ENCODE assay signal across 11 cellular contexts in genomic region chrX:151722241-151722846, GRCh38. TPM values are rescaled to one million over a fixed set of nuclear protein-coding genes. Genes with fewer than 3 reads are reported as not detected.
DNase-seq lines count a peak whose midpoint lies in the region; ATAC-seq and TF ChIP-seq lines count a peak whose summit lies in the region.
"Had no signal": no experiment of that assay in that cellular context is flagged by ENCODE, and none has a peak within 500 bp of the region (broad histone marks: within the 10 kb centered on the region; RNA-seq: fewer than 3 reads in every experiment).

No MANE protein-coding gene starts in this region.

- H3K4me1 Mint-ChIP-seq in endothelial cell (ENCODE audit: unreplicated experiment) (peaks cover 15% of the 10 kb centered on the region), nephron progenitor cell (peaks cover 5% of the 10 kb centered on the region)

- no peak overlapping the region for H3K27ac Mint-ChIP-seq in endothelial cell (ENCODE audit: unreplicated experiment)
- no peak overlapping the region for H3K27ac Mint-ChIP-seq in nephron progenitor cell

- no peak for ATAC-seq in HG02970 (IDR thresholded peaks at IDR 0.05; ENCODE audit: low FRiP score, unreplicated experiment)

- H3K9me3 Mint-ChIP-seq in endothelial cell (ENCODE audit: unreplicated experiment) = no peaks in the 10 kb centered on the region
- peaks cover 61% of the 10 kb centered on the region for H3K9me3 Mint-ChIP-seq in nephron progenitor cell

- DNase-seq in D341Med (ENCODE audit: low spot score) = peak; percentile 38
- peak; percentile 13 for DNase-seq in HT1080 (ENCODE audit: low read depth)
- DNase-seq in endothelial cell (ENCODE audit: low spot score) = peak; percentile 64
- DNase-seq in nephron progenitor cell = peak; percentile 62
- DNase-seq in effector CD8-positive, alpha-beta T cell (lab: John Stamatoyannopoulos, UW) = no peak
- no peak for DNase-seq in NCI-H1436 treated with DMSO at 0.1 percent for 48 hours (lab: John Stamatoyannopoulos, UW)
- no peak for DNase-seq in NK-92 treated with Interleukin-12 subunit alpha and Interleukin-12 subunit beta, amount 100 ng/mL, for 24 hours (lab: John Stamatoyannopoulos, UW)
- DNase-seq: NCI-H2107 had no signal

- H3K36me3 Mint-ChIP-seq in endothelial cell (ENCODE audit: low read depth, unreplicated experiment) = no peaks in the 10 kb centered on the region
- no peaks in the 10 kb centered on the region for H3K36me3 Mint-ChIP-seq in nephron progenitor cell (ENCODE audit: low read depth)

- H3K4me3 Mint-ChIP-seq in endothelial cell (ENCODE audit: unreplicated experiment) = no peak overlapping the region
- no peak overlapping the region for H3K4me3 Mint-ChIP-seq in nephron progenitor cell

- H3K27me3 Mint-ChIP-seq in endothelial cell (ENCODE audit: unreplicated experiment) = peaks cover 2% of the 10 kb centered on the region
- peaks cover 10% of the 10 kb centered on the region for H3K27me3 Mint-ChIP-seq in nephron progenitor cell (ENCODE audit: low read depth, poor library complexity)

- TF ChIP-seq CTCF in endothelial cell (IDR thresholded peaks at IDR 0.05; ENCODE audit: unreplicated experiment) (no peak), nephron progenitor cell (IDR thresholded peaks at IDR 0.05) (peak; percentile 52)

RNA-seq across cellular contexts. Expression of gene FATE1, which starts 6.5 kb away (rescaled TPM):
- total RNA-seq in HT1080 (2014; rRNA removed; shearing (Covaris generic)) = not detected in 2 replicates
- polyA plus RNA-seq in HT1080 (2015; cell fraction: cytosol; rRNA removed) = not detected in 2 replicates
- polyA plus RNA-seq in HT1080 (2015; cell fraction: nucleus; rRNA removed) = not detected in 2 replicates
- total RNA-seq in endothelial cell (ENCODE audit: unreplicated experiment) = not detected
- polyA plus RNA-seq: esophagus had no signal

RNA-seq across cellular contexts. Expression of gene CNGA2, which starts 12.2 kb away (rescaled TPM):
- not detected in 2 replicates for total RNA-seq in HT1080 (2014; rRNA removed; shearing (Covaris generic))
- polyA plus RNA-seq in HT1080 (2015; cell fraction: cytosol; rRNA removed) = not detected in 2 replicates
- not detected in 2 replicates for polyA plus RNA-seq in HT1080 (2015; cell fraction: nucleus; rRNA removed)
- total RNA-seq in endothelial cell (ENCODE audit: unreplicated experiment) = not detected
- total RNA-seq: skeletal muscle tissue had no signal
- polyA plus RNA-seq: esophagus had no signal

RNA-seq across cellular contexts. Expression of gene PRRG3, which starts 27.1 kb away (rescaled TPM):
- 0.37 TPM in 1 of 2 replicates, not detected in the other for total RNA-seq in HT1080 (2014; rRNA removed; shearing (Covaris generic))
- polyA plus RNA-seq in HT1080 (2015; cell fraction: cytosol; rRNA removed) = not detected in 2 replicates
- polyA plus RNA-seq in HT1080 (2015; cell fraction: nucleus; rRNA removed) = 0.02 and 0.08 TPM in 2 replicates
- 3.7 TPM for total RNA-seq in endothelial cell (ENCODE audit: unreplicated experiment)

Comparison
In these comparisons a context has a peak if more than half of its experiments do, and no peak if none do; other contexts are left out.
1. DNase-seq: peak in D341Med (single experiment), HT1080 (single experiment), endothelial cell (single experiment) and nephron progenitor cell (single experiment); none in effector CD8-positive, alpha-beta T cell (single experiment), NCI-H1436 treated with DMSO at 0.1 percent for 48 hours (single experiment) and NK-92 treated with Interleukin-12 subunit alpha and Interleukin-12 subunit beta, amount 100 ng/mL, for 24 hours (single experiment).